8 cellular contexts compared by ENCODE assay signal in genomic region chr2:241965931-241966412, GRCh38.
DNase-seq lines count a peak whose midpoint lies in the region; ATAC-seq, FAIRE-seq and TF ChIP-seq lines count a peak whose summit lies in the region.

No MANE protein-coding gene starts in this region.

- H3K36me3 ChIP-seq in CD4-positive, alpha-beta memory T cell (ENCODE audit: insufficient read depth, low read length), result no peaks in the 10 kb centered on the region
- no peaks in the 10 kb centered on the region for H3K36me3 ChIP-seq in K562 (ENCODE audit: control insufficient read depth, insufficient read depth, low read length)

- peak overlapping the region; percentile 91 for H2AFZ ChIP-seq in K562 (ENCODE audit: low read depth, low read length)

- H3K79me2 ChIP-seq in K562 (ENCODE audit: control insufficient read depth, insufficient read depth, low read length), result no peaks in the 10 kb centered on the region

- peak; percentile 15 to 79 (median 37) for DNase-seq in CD4-positive, alpha-beta memory T cell
- peak; percentile 75 for DNase-seq in T-helper 2 cell treated with Interferon-gamma antibody and Interleukin-4, amounts not matched to agents 5 μg/mL and 100 μg/mL, for 36 hours (ENCODE audit: low spot score)
- peak; percentile 23 to 65 (median 47) for DNase-seq in K562 (ENCODE audit: extremely low read depth in 1 of 4, low spot score in 3 of 4)
- peak; percentile 55 for DNase-seq in left kidney (ENCODE audit: low read depth, low spot score)
- DNase-seq in stimulated activated CD4-positive, alpha-beta T cell treated with anti-CD3 and anti-CD28 coated beads, TNF-alpha, amount 100 ng/mL, for 1 hour (ENCODE audit: low read depth in 3 of 3, low spot score in 1 of 3), result peak; percentile 21 to 33 (median 25)
- DNase-seq in NCI-H1092 treated with DMSO at 0.1 percent for 48 hours (lab: John Stamatoyannopoulos, UW), result no peak

- H3K4me1 Mint-ChIP-seq in CD4-positive, alpha-beta memory T cell, result peaks cover 13 to 27% (median 21%) of the 10 kb centered on the region in 4 donors
- H3K4me1 Mint-ChIP-seq in T-helper 2 cell treated with Interferon-gamma antibody and Interleukin-4, amounts not matched to agents 5 μg/mL and 100 μg/mL, for 36 hours (ENCODE audit: low read depth), result peaks cover 17% of the 10 kb centered on the region

- peak overlapping the region; percentile 63 to 82 (median 77) for H3K4me3 Mint-ChIP-seq in CD4-positive, alpha-beta memory T cell
- H3K4me3 Mint-ChIP-seq in T-helper 2 cell treated with Interferon-gamma antibody and Interleukin-4, amounts not matched to agents 5 μg/mL and 100 μg/mL, for 36 hours, result peak overlapping the region; percentile 73

- no peak for TF ChIP-seq EP300 in K562 (IDR thresholded peaks at IDR 0.05; ENCODE audit: low read length)

- H3K4me2 ChIP-seq in K562 (ENCODE audit: insufficient read depth, low read length), result peak overlapping the region; percentile 76

- peak overlapping the region in 1 of 2 donors; percentile 24 for H3K4me3 ChIP-seq in CD4-positive, alpha-beta memory T cell (ENCODE audit: low read length in 2 of 2)
- peak overlapping the region; percentile 31 for H3K4me3 ChIP-seq in K562

- CTCF ChIA-PET in CD4-positive, alpha-beta memory T cell (lab: Charles Lee; ENCODE audit: partially characterized antibody), result interaction anchor here (1.4 kb wide), 1 partner anchor 15 kb away, joined by 3 read pairs; no protein-coding TSS in a partner anchor
- CTCF ChIA-PET in K562 (lab: Yijun Ruan, JAX; ENCODE audit: low intra/inter-chr PET ratio), result no interaction called here

- intact Hi-C loops in CD4-positive, alpha-beta memory T cell (cut with micrococcal nuclease), result loop anchor here (5.0 kb wide), 1 partner anchor 66 kb away; no protein-coding TSS in a partner anchor
- intact Hi-C loops in K562 (cut with micrococcal nuclease), result no loop called here

- peak overlapping the region; percentile 68 to 92 (median 87) for H3K27ac Mint-ChIP-seq in CD4-positive, alpha-beta memory T cell
- peak overlapping the region; percentile 45 for H3K27ac Mint-ChIP-seq in T-helper 2 cell treated with Interferon-gamma antibody and Interleukin-4, amounts not matched to agents 5 μg/mL and 100 μg/mL, for 36 hours

- peak; percentile 31 for ATAC-seq in GM19468 (IDR thresholded peaks at IDR 0.05; ENCODE audit: extremely low read depth, unreplicated experiment)
- peak; percentile 61 for ATAC-seq in HG03565 (IDR thresholded peaks at IDR 0.05; ENCODE audit: unreplicated experiment)
- ATAC-seq in K562, result peak; percentile 94

- no peak for TF ChIP-seq CTCF in K562 (IDR thresholded peaks at IDR 0.05 in 2 of 3, conservative IDR thresholded peaks at IDR 0.05 in 1 of 3; ENCODE audit: insufficient read depth in 2 of 3, low read depth in 1 of 3, low read length in 3 of 3)

- TF ChIP-seq POLR2A in K562 (conservative IDR thresholded peaks at IDR 0.05), result no peak

- no peak overlapping the region for H3K27ac ChIP-seq in CD4-positive, alpha-beta memory T cell (ENCODE audit: low read depth, low read length)
- H3K27ac ChIP-seq in K562 (ENCODE audit: extremely low read depth, low read depth, low read length), result peak overlapping the region; percentile 76

- no peaks in the 10 kb centered on the region for H3K9me1 ChIP-seq in K562 (ENCODE audit: control insufficient read depth, insufficient read depth, low read length)

- FAIRE-seq in K562 (lab: Jason Lieb, UNC), result peak; percentile 91

- peak overlapping the region; percentile 60 to 87 for H3K9ac ChIP-seq in K562 (ENCODE audit: insufficient read depth in 1 of 2, low read depth in 2 of 2, low read length in 2 of 2)

- in situ Hi-C loops in K562 (cut with MboI), result no loop called here

- TF ChIP-seq RAD21 in K562 (CRISPR knock-in tag; conservative IDR thresholded peaks at IDR 0.05 in 1 of 2, IDR thresholded peaks at IDR 0.05 in 1 of 2), result no peak

- POLR2A ChIA-PET in CD4-positive, alpha-beta memory T cell (lab: Charles Lee; ENCODE audit: partially characterized antibody), result interaction anchor here (0.9 to 1.3 kb wide), 2 partner anchors 16 to 19 kb away, joined by 3 to 9 read pairs; no protein-coding TSS in a partner anchor
- POLR2A ChIA-PET in K562 (lab: Yijun Ruan, JAX), result interaction anchor here (1.0 kb wide), 1 partner anchor 12 kb away, joined by 5 read pairs; no protein-coding TSS in a partner anchor

- H3K4me1 ChIP-seq in CD4-positive, alpha-beta memory T cell (ENCODE audit: insufficient read depth, low read length), result peaks cover 18% of the 10 kb centered on the region
- peaks cover 9 to 17% of the 10 kb centered on the region in 2 experiments for H3K4me1 ChIP-seq in K562 (replicated peaks in 1 of 2; ENCODE audit: control insufficient read depth in 2 of 2, insufficient read depth in 2 of 2, low read length in 2 of 2)

- no peaks in the 10 kb centered on the region for H3K27me3 ChIP-seq in CD4-positive, alpha-beta memory T cell (ENCODE audit: insufficient read depth, low read length)
- no peaks in the 10 kb centered on the region for H3K27me3 ChIP-seq in K562 (ENCODE audit: control insufficient read depth in 2 of 2, insufficient read depth in 2 of 2, low read length in 2 of 2)

- 7% methylated on average over 11 of the region's 11 CpGs for WGBS in K562 (ENCODE audit: insufficient coverage, low coverage, missing lambda C conversion rate)

- no TSS peak for BruUV-seq in K562 (replicated peaks; lab: Mats Ljungman, UMichigan)

- H3K36me3 Mint-ChIP-seq in CD4-positive, alpha-beta memory T cell, result peaks cover 5 to 8% of the 10 kb centered on the region in 2 donors
- H3K36me3 Mint-ChIP-seq in T-helper 2 cell treated with Interferon-gamma antibody and Interleukin-4, amounts not matched to agents 5 μg/mL and 100 μg/mL, for 36 hours (ENCODE audit: low read depth), result no peaks in the 10 kb centered on the region

- no peaks in the 10 kb centered on the region for H3K9me3 ChIP-seq in CD4-positive, alpha-beta memory T cell (ENCODE audit: control insufficient read depth in 1 of 2, low read length in 2 of 2)
- H3K9me3 ChIP-seq in K562 (replicated peaks; ENCODE audit: control insufficient read depth, insufficient read depth, low read depth, low read length), result no peaks in the 10 kb centered on the region

- H3K27me3 Mint-ChIP-seq in CD4-positive, alpha-beta memory T cell, result no peaks in the 10 kb centered on the region
- peaks cover 2% of the 10 kb centered on the region for H3K27me3 Mint-ChIP-seq in T-helper 2 cell treated with Interferon-gamma antibody and Interleukin-4, amounts not matched to agents 5 μg/mL and 100 μg/mL, for 36 hours (ENCODE audit: low read depth)

- H3K9me3 Mint-ChIP-seq in CD4-positive, alpha-beta memory T cell, result no peaks in the 10 kb centered on the region
- no peaks in the 10 kb centered on the region for H3K9me3 Mint-ChIP-seq in T-helper 2 cell treated with Interferon-gamma antibody and Interleukin-4, amounts not matched to agents 5 μg/mL and 100 μg/mL, for 36 hours

- no peaks in the 10 kb centered on the region for H4K20me1 ChIP-seq in K562 (replicated peaks; ENCODE audit: control insufficient read depth, insufficient read depth, low read length)

TF ChIP-seq in K562, 482 proteins besides CTCF, POLR2A, EP300 and RAD21 (continues in another document):
- TF ChIP-seq DPF2 (IDR thresholded peaks at IDR 0.05), result peak; percentile 30; the same call in 1 of the 2 replicates
- peak; percentile 17 for TF ChIP-seq CXXC5 (CRISPR knock-in tag; IDR thresholded peaks at IDR 0.05)
- TF ChIP-seq, protein P1, sequence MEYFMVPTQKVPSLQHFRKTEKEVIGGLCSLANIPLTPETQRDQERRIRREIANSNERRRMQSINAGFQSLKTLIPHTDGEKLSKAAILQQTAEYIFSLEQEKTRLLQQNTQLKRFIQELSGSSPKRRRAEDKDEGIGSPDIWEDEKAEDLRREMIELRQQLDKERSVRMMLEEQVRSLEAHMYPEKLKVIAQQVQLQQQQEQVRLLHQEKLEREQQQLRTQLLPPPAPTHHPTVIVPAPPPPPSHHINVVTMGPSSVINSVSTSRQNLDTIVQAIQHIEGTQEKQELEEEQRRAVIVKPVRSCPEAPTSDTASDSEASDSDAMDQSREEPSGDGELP (CRISPR knock-in tag; IDR thresholded peaks at IDR 0.05; ENCODE audit: borderline replicate concordance), result peak; percentile 93
- TF ChIP-seq YY1 (IDR thresholded peaks at IDR 0.05; ENCODE audit: borderline replicate concordance in 1 of 3, control insufficient read depth in 1 of 3, extremely low read depth in 1 of 3, insufficient read depth in 3 of 3, insufficient read length in 1 of 3, insufficient replicate concordance in 2 of 3, low read depth in 1 of 3, low read length in 2 of 3), result peak in 2 of 3 experiments; percentile 15 to 26
- TF ChIP-seq SMARCC2 (IDR thresholded peaks at IDR 0.05; ENCODE audit: low read depth), result peak; percentile 61; the same call in 1 of the 2 replicates
- TF ChIP-seq, protein P2, sequence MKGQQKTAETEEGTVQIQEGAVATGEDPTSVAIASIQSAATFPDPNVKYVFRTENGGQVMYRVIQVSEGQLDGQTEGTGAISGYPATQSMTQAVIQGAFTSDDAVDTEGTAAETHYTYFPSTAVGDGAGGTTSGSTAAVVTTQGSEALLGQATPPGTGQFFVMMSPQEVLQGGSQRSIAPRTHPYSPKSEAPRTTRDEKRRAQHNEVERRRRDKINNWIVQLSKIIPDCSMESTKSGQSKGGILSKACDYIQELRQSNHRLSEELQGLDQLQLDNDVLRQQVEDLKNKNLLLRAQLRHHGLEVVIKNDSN (CRISPR knock-in tag; IDR thresholded peaks at IDR 0.05), result peak; percentile 69
- TF ChIP-seq VEZF1 (CRISPR knock-in tag; IDR thresholded peaks at IDR 0.05), result 0 out of 2 replicates have a peak, but pooled peaks have one; percentile 20
- TF ChIP-seq L3MBTL2 (IDR thresholded peaks at IDR 0.05), result 0 out of 2 replicates have a peak, but pooled peaks have one; percentile 16
- no peak for TF ChIP-seq ZNF212 (CRISPR knock-in tag; IDR thresholded peaks at IDR 0.05)

Comparison
In these comparisons a context has a peak if more than half of its experiments do, and no peak if none do; other contexts are left out.
1. ATAC-seq: peak in every context shown above with its lines; median percentile 94 in K562; 61 in HG03565; 31 in GM19468.